Comparison of ENCODE assay signal across 16 cellular contexts in the genomic region with DNA sequence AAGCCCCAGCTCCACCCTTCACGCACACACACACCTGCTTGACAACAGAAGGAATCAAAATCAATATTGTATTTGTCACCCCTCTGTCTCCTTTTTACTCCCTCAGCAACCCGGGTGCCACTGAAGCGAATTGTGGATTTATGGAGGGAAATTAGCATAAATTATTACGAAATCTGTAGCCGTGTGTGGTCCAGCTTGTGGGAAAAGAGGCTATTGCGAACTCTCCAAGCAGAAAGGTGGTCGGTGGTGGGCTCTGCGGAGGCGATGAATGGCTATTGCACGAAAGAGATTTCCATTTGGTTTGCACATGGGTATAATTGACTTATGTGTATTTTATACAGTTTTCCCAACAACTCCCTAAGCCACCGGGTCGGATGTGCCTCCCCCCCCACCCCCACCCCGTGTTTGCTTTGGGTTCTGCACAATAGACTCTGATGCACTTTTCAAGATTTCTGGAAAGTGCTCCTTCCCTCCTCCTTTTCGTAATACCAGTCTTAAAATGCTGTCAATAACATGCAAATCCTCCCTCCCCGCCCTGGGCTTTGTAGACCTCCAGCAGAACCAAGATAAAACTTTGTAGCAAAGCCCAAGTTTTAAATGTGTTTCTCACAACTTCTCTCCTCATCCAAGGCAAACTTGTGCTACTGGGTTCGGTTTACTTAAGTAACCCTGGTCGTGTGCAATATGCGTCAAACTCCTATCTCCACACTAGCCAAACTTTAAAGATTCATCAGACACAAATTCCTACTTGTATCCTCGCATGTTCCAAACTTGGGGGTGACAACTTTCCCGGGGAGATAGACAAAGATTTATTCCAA. TPM values are rescaled to one million over a fixed set of nuclear protein-coding genes. Genes with fewer than 3 reads are reported as not detected.
DNase-seq lines count a peak whose midpoint lies in the region; ATAC-seq, FAIRE-seq and TF ChIP-seq lines count a peak whose summit lies in the region.
"Had no signal": no experiment of that assay in that cellular context is flagged by ENCODE, and none has a peak within 500 bp of the region (broad histone marks: within the 10 kb centered on the region; RNA-seq: fewer than 3 reads in every experiment).

No MANE protein-coding gene starts in this region.

- no peak for TF ChIP-seq CTCF in A549 (IDR thresholded peaks at IDR 0.05)

- H3K4me3 ChIP-seq in A549 (no peak overlapping the region; the same call in 2 of the 3 replicates), SK-N-MC (peak overlapping the region; percentile 38), iPS-20b (ENCODE audit: low read length) (peak overlapping the region; percentile 77)
- H3K4me3 ChIP-seq: MG63, transverse colon had no signal

- H3K9me3 ChIP-seq in A549 (no peaks in the 10 kb centered on the region), SK-N-MC (ENCODE audit: low read depth, low read length) (no peaks in the 10 kb centered on the region), iPS-20b (ENCODE audit: insufficient read depth, low read depth, low read length) (no peaks in the 10 kb centered on the region)
- H3K9me3 ChIP-seq: MG63, transverse colon had no signal

- no peaks in the 10 kb centered on the region for H3K36me3 ChIP-seq in SK-N-MC (ENCODE audit: insufficient read depth, low read length)
- H3K36me3 ChIP-seq in iPS-20b (ENCODE audit: insufficient read depth, low read depth, low read length): no peaks in the 10 kb centered on the region
- H3K36me3 ChIP-seq: MG63, transverse colon had no signal

- no peak for TF ChIP-seq RAD21 in A549 (conservative IDR thresholded peaks at IDR 0.05 in 1 of 2, IDR thresholded peaks at IDR 0.05 in 1 of 2)

- H3K27ac ChIP-seq in A549 (no peak overlapping the region), SK-N-MC (no peak overlapping the region), iPS-20b (ENCODE audit: low read length) (no peak overlapping the region)
- H3K27ac ChIP-seq: 22Rv1, foreskin keratinocyte, transverse colon had no signal

- TF ChIP-seq EP300 in A549 (IDR thresholded peaks at IDR 0.05): no peak

- POLR2A ChIA-PET in A549 (lab: Yijun Ruan, JAX): no interaction called here

- H3K4me2 ChIP-seq in A549: peak overlapping the region; percentile 34; the same call in 2 of the 3 replicates

- no peak for TF ChIP-seq POLR2A in A549 (IDR thresholded peaks at IDR 0.05; ENCODE audit: low read length)

- peaks cover 98% of the 10 kb centered on the region for H3K27me3 ChIP-seq in iPS-20b (ENCODE audit: insufficient read depth, low read length)

- ATAC-seq in A549 (no peak), HG03354 (IDR thresholded peaks at IDR 0.05; ENCODE audit: poor library complexity, severe bottlenecking, unreplicated experiment) (no peak)
- ATAC-seq: foreskin keratinocyte, Right ventricle myocardium inferior had no signal

- no peak for FAIRE-seq in A549 (lab: Jason Lieb, UNC)
- FAIRE-seq: keratinocyte had no signal

- H3K4me1 ChIP-seq in A549 (peaks cover 47% of the 10 kb centered on the region), iPS-20b (ENCODE audit: insufficient read depth, low read length) (peaks cover 35% of the 10 kb centered on the region; the same call in 1 of the 2 replicates)
- H3K4me1 ChIP-seq: foreskin keratinocyte had no signal

- 14% methylated on average over 20 of the region's 20 CpGs for WGBS in A549 (ENCODE audit: missing lambda C conversion rate)

- CTCF ChIA-PET in A549 (lab: Yijun Ruan, JAX): no interaction called here

- peak; percentile 52 for DNase-seq in DMS53 treated with DMSO at 0.1 percent for 48 hours (lab: John Stamatoyannopoulos, UW; ENCODE audit: unreplicated experiment)
- no peak for DNase-seq in DMS53 (lab: John Stamatoyannopoulos, UW)
- DNase-seq in A549 (ENCODE audit: low read depth in 1 of 2, low spot score in 1 of 2): no peak
- no peak for DNase-seq in SK-N-MC (ENCODE audit: low read depth, low spot score)
- no peak for DNase-seq in mucosa of gallbladder (ENCODE audit: low spot score)
- no peak for DNase-seq in mesenteric fat pad (ENCODE audit: low spot score)
- DNase-seq: foreskin keratinocyte; GDM1; MG63; NK-92 treated with Interleukin-12 subunit alpha and Interleukin-12 subunit beta, amount 100 ng/mL, for 24 hours; transverse colon had no signal

- no peak overlapping the region for H3K9ac ChIP-seq in SK-N-MC (ENCODE audit: insufficient read length)
- peak overlapping the region; percentile 34; the same call in 1 of the 2 replicates for H3K9ac ChIP-seq in iPS-20b (ENCODE audit: low read depth, low read length)

TF ChIP-seq in A549, 52 proteins besides CTCF, POLR2A, EP300 and RAD21:
- TF ChIP-seq GATA3 (IDR thresholded peaks at IDR 0.05; ENCODE audit: borderline replicate concordance): no peak
- no peak for TF ChIP-seq RNF2 (IDR thresholded peaks at IDR 0.05; ENCODE audit: borderline replicate concordance, low read depth)
- TF ChIP-seq HOXB13 (CRISPR knock-in tag; IDR thresholded peaks at IDR 0.05; ENCODE audit: low read depth): no peak
- TF ChIP-seq, protein P1, sequence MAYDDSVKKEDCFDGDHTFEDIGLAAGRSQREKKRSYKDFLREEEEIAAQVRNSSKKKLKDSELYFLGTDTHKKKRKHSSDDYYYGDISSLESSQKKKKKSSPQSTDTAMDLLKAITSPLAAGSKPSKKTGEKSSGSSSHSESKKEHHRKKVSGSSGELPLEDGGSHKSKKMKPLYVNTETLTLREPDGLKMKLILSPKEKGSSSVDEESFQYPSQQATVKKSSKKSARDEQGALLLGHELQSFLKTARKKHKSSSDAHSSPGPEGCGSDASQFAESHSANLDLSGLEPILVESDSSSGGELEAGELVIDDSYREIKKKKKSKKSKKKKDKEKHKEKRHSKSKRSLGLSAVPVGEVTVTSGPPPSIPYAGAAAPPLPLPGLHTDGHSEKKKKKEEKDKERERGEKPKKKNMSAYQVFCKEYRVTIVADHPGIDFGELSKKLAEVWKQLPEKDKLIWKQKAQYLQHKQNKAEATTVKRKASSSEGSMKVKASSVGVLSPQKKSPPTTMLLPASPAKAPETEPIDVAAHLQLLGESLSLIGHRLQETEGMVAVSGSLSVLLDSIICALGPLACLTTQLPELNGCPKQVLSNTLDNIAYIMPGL (CRISPR knock-in tag; IDR thresholded peaks at IDR 0.05; ENCODE audit: borderline replicate concordance): no peak
- TF ChIP-seq CBX8 (IDR thresholded peaks at IDR 0.05): no peak
- no peak for TF ChIP-seq EHMT2 (IDR thresholded peaks at IDR 0.05; ENCODE audit: low read depth)
- no peak for TF ChIP-seq ZFP36 (IDR thresholded peaks at IDR 0.05; ENCODE audit: borderline replicate concordance, partially characterized antibody)
- TF ChIP-seq CEBPB (IDR thresholded peaks at IDR 0.05): no peak
- TF ChIP-seq BHLHE40 (IDR thresholded peaks at IDR 0.05; ENCODE audit: low read depth, low read length): no peak
- TF ChIP-seq KDM5A (IDR thresholded peaks at IDR 0.05): no peak
- TF ChIP-seq, protein P2, sequence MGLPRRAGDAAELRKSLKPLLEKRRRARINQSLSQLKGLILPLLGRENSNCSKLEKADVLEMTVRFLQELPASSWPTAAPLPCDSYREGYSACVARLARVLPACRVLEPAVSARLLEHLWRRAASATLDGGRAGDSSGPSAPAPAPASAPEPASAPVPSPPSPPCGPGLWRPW (IDR thresholded peaks at IDR 0.05): no peak
- TF ChIP-seq KDM1A (IDR thresholded peaks at IDR 0.05; ENCODE audit: low read depth): no peak
- no peak for TF ChIP-seq RCOR1 (IDR thresholded peaks at IDR 0.05; ENCODE audit: low read depth, low read length)
- TF ChIP-seq, protein P3, sequence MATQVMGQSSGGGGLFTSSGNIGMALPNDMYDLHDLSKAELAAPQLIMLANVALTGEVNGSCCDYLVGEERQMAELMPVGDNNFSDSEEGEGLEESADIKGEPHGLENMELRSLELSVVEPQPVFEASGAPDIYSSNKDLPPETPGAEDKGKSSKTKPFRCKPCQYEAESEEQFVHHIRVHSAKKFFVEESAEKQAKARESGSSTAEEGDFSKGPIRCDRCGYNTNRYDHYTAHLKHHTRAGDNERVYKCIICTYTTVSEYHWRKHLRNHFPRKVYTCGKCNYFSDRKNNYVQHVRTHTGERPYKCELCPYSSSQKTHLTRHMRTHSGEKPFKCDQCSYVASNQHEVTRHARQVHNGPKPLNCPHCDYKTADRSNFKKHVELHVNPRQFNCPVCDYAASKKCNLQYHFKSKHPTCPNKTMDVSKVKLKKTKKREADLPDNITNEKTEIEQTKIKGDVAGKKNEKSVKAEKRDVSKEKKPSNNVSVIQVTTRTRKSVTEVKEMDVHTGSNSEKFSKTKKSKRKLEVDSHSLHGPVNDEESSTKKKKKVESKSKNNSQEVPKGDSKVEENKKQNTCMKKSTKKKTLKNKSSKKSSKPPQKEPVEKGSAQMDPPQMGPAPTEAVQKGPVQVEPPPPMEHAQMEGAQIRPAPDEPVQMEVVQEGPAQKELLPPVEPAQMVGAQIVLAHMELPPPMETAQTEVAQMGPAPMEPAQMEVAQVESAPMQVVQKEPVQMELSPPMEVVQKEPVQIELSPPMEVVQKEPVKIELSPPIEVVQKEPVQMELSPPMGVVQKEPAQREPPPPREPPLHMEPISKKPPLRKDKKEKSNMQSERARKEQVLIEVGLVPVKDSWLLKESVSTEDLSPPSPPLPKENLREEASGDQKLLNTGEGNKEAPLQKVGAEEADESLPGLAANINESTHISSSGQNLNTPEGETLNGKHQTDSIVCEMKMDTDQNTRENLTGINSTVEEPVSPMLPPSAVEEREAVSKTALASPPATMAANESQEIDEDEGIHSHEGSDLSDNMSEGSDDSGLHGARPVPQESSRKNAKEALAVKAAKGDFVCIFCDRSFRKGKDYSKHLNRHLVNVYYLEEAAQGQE (IDR thresholded peaks at IDR 0.05): no peak
- TF ChIP-seq, protein P4, sequence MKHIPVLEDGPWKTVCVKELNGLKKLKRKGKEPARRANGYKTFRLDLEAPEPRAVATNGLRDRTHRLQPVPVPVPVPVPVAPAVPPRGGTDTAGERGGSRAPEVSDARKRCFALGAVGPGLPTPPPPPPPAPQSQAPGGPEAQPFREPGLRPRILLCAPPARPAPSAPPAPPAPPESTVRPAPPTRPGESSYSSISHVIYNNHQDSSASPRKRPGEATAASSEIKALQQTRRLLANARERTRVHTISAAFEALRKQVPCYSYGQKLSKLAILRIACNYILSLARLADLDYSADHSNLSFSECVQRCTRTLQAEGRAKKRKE (CRISPR knock-in tag; IDR thresholded peaks at IDR 0.05; ENCODE audit: low read depth): no peak
TF ChIP-seq in A549: peak in this region for 0.

RNA-seq across cellular contexts. Expression of a gene that starts 3.1 kb away (rescaled TPM):
- not detected in 2 replicates for polyA plus RNA-seq in A549 (2011; rRNA removed)
- not detected in 2 replicates for polyA plus RNA-seq in A549 (2012; cell fraction: cytosol; rRNA removed)
- polyA plus RNA-seq in A549 (2012; cell fraction: nucleus; rRNA removed): not detected in 2 replicates
- not detected in 3 replicates for polyA plus RNA-seq in A549 (2017; fragmentation: RNase III; extraction: RNeasy Plus Mini Kit Qiagen cat#74134 plus additional on column Dnase treatment)
- not detected in 2 replicates for polyA minus RNA-seq in A549 (2011; rRNA and poly(A)+ RNA removed)
- total RNA-seq in mucosa of gallbladder: not detected
- not detected for total RNA-seq in mesenteric fat pad
- total RNA-seq: foreskin keratinocyte, Right ventricle myocardium inferior, transverse colon had no signal
- polyA plus RNA-seq: foreskin keratinocyte, keratinocyte had no signal
